Comparison of ENCODE assay signal across 8 cellular contexts in genomic region chr17:77322534-77323412, GRCh38.
DNase-seq lines count a peak whose midpoint lies in the region; ATAC-seq lines count a peak whose summit lies in the region.

No MANE protein-coding gene starts in this region.

- H3K4me3 ChIP-seq in SK-N-MC (peak overlapping the region; percentile 71), neuronal stem cell (ENCODE audit: low read length in 2 of 2) (no peak overlapping the region)

- peak overlapping the region; percentile 30 for H3K4ac ChIP-seq in neuronal stem cell (ENCODE audit: low read length)

- ATAC-seq in GM18517 (IDR thresholded peaks at IDR 0.05; ENCODE audit: unreplicated experiment) (no peak), HG02973 (IDR thresholded peaks at IDR 0.05; ENCODE audit: unreplicated experiment) (no peak)

- no peaks in the 10 kb centered on the region for H3K27me3 ChIP-seq in neuronal stem cell (ENCODE audit: control insufficient read depth in 3 of 3, insufficient read depth in 3 of 3, low read depth in 1 of 3, low read length in 3 of 3)

- H3K9ac ChIP-seq in SK-N-MC (ENCODE audit: insufficient read length) (peak overlapping the region; percentile 43), neuronal stem cell (ENCODE audit: low read depth, low read length, poor library complexity) (peak overlapping the region; percentile 71)

- no CpG with 5 or more reads among the region's 31 CpGs for WGBS in neuronal stem cell (ENCODE audit: extremely low coverage in 2 of 2, insufficient read length in 2 of 2, insufficient replicate concordance in 1 of 2), 2 donors

- H2BK12ac ChIP-seq in neuronal stem cell (ENCODE audit: low read length), result peak overlapping the region; percentile 70

- H4K8ac ChIP-seq in neuronal stem cell (ENCODE audit: low read depth, low read length), result peak overlapping the region; percentile 53

- H3K36me3 ChIP-seq in SK-N-MC (ENCODE audit: insufficient read depth, low read length) (no peaks in the 10 kb centered on the region), neuronal stem cell (replicated peaks in 1 of 2; ENCODE audit: control insufficient read depth in 2 of 2, insufficient read depth in 2 of 2, low read length in 2 of 2) (no peaks in the 10 kb centered on the region)

- H3K23ac ChIP-seq in neuronal stem cell (ENCODE audit: low read depth, low read length, poor library complexity), result no peak overlapping the region

- no peak overlapping the region for H4K91ac ChIP-seq in neuronal stem cell (ENCODE audit: low read depth, low read length, poor library complexity)

- H3K4me1 ChIP-seq in neuronal stem cell (ENCODE audit: control insufficient read depth in 2 of 2, insufficient read depth in 1 of 2, low read depth in 1 of 2, low read length in 2 of 2), result peaks cover 25 to 26% of the 10 kb centered on the region in 2 donors

- peak; percentile 89 for DNase-seq in AG08395 (ENCODE audit: low spot score)
- peak; percentile 99 for DNase-seq in H4 (ENCODE audit: low spot score)
- no peak for DNase-seq in SK-N-MC (ENCODE audit: low read depth, low spot score)
- peak; percentile 100 for DNase-seq in fibroblast of gingiva (ENCODE audit: low read depth)
- peak; percentile 33 for DNase-seq in neuronal stem cell (ENCODE audit: low spot score)
- DNase-seq in hippocampal formation (lab: John Stamatoyannopoulos, UW), result no peak

- H3K9me3 ChIP-seq in SK-N-MC (ENCODE audit: low read depth, low read length), result no peaks in the 10 kb centered on the region
- H3K9me3 ChIP-seq in neuronal stem cell (replicated peaks in 1 of 2; ENCODE audit: control insufficient read depth in 2 of 2, insufficient read depth in 1 of 2, low read depth in 1 of 2, low read length in 2 of 2), result no peaks in the 10 kb centered on the region

- peak overlapping the region; percentile 72 for H2BK15ac ChIP-seq in neuronal stem cell (ENCODE audit: low read length)

- H2AK5ac ChIP-seq in neuronal stem cell (ENCODE audit: low read depth, low read length), result peak overlapping the region; percentile 96

- H3K79me1 ChIP-seq in neuronal stem cell (ENCODE audit: low read depth, low read length), result peaks cover 2% of the 10 kb centered on the region

- peak overlapping the region; percentile 69 for H2BK120ac ChIP-seq in neuronal stem cell (ENCODE audit: low read depth, low read length)

- H3K4me2 ChIP-seq in neuronal stem cell (ENCODE audit: insufficient read depth, low read length, poor library complexity, severe bottlenecking), result no peak overlapping the region

- peak overlapping the region; percentile 88 for H3K18ac ChIP-seq in neuronal stem cell (ENCODE audit: low read length)

- peak overlapping the region; percentile 13 for H3K14ac ChIP-seq in neuronal stem cell (ENCODE audit: low read length)

- 0 out of 2 replicates have a peak overlapping the region, but pooled peaks have one; percentile 37 for H3K27ac ChIP-seq in SK-N-MC
- H3K27ac ChIP-seq in neuronal stem cell (replicated peaks; ENCODE audit: low read length), result peak overlapping the region; percentile 79

- peak overlapping the region; percentile 40 for H2BK5ac ChIP-seq in neuronal stem cell (ENCODE audit: low read length)

- H2AFZ ChIP-seq in neuronal stem cell (ENCODE audit: low read length), result peak overlapping the region; percentile 87

Comparison
In these comparisons a context has a peak if more than half of its experiments do, and no peak if none do; other contexts are left out.
1. DNase-seq: peak in AG08395 (single experiment), H4 (single experiment), fibroblast of gingiva (single experiment) and neuronal stem cell (single experiment); none in SK-N-MC (single experiment) and hippocampal formation (0 of 2).